Comparison of ENCODE assay signal across 8 cellular contexts in the genomic region with DNA sequence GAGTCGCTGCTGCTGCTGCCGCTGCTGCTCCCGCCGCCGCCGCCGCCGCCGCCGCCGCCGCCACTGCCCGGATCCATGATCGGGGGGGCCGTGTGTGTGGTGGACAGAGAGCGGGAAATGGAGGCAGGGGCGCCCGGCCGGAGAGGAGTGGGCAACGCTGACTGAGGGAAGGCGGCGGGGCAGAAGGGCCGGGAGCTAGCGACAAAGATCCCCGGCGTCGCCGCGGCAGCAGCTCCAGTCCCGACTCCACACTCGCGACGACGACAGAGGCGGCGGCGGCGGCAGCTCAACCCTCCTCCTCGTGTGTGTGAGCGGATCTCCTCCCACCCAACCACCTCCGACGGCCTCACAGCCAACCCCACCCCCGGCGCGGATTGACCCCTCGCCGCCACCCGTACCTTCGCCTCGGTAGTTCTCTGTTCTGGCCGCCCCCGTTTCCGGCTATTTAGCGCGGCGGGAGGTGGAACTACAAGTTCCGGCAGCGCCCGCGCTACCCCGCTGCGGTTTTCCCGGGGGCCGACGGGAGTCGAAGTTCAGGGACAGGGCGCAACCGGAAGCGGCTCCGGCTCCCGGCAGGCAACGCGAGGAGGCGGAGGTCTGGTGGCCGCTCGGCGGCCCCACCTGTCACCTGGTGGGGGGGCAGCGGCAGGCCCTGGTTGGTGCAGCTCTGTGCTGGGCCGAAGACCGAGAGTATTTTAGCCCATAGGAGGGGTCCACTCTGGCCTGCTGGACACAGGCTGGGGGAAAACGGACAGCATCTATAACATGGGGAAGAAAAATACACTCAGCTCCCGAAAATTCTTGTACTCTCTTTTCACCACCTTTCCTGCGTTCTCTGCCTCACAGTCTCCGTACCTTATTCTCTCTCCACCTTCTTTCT. TPM values are rescaled to one million over a fixed set of nuclear protein-coding genes. Genes with fewer than 3 reads are reported as not detected.
DNase-seq lines count a peak whose midpoint lies in the region; ATAC-seq and TF ChIP-seq lines count a peak whose summit lies in the region.

A gene (minus strand): TSS at position 313 of the 880 bp plus-strand sequence. CDS start 236 bp downstream, at position 77.

- under 1% methylated on average over 84 of the region's 84 CpGs for WGBS in prostate gland
- under 1% methylated on average over 84 of the region's 84 CpGs for WGBS in urinary bladder

- in situ Hi-C loops in GM13977 (cut with MboI; ENCODE audit: low pct_unique_long_range_greater_than_20kb, low sequenced_read_pairs, unreplicated experiment) = no loop called here

- no peaks in the 10 kb centered on the region for H3K36me3 Mint-ChIP-seq in T-helper 17 cell (ENCODE audit: low read depth)

- peak; percentile 26 for TF ChIP-seq CTCF in GM13977 (IDR thresholded peaks at IDR 0.05; ENCODE audit: extremely low read depth, insufficient read depth, missing control alignments)
- TF ChIP-seq CTCF in left ventricle myocardium inferior (IDR thresholded peaks at IDR 0.05; ENCODE audit: borderline replicate concordance) = peak; percentile 23
- TF ChIP-seq CTCF in prostate gland (IDR thresholded peaks at IDR 0.05) = peak in 2 of 4 experiments; percentile 60 to 67

- ATAC-seq in HG02884 (IDR thresholded peaks at IDR 0.05; ENCODE audit: unreplicated experiment) = peak; percentile 78
- peak; percentile 86 for ATAC-seq in T-helper 17 cell

- DNase-seq in GM13977 (ENCODE audit: low spot score) = peak; percentile 96
- peak; percentile 87 for DNase-seq in NCI-H1694 treated with DMSO at 0.1 percent for 48 hours (lab: John Stamatoyannopoulos, UW)
- peak; percentile 96 to 99 (median 98) for DNase-seq in T-helper 17 cell
- DNase-seq in amygdala (lab: John Stamatoyannopoulos, UW) = peak; percentile 75 to 99 (median 97)
- DNase-seq in left ventricle myocardium inferior = peak; percentile 100
- peak; percentile 98 for DNase-seq in prostate gland (ENCODE audit: low spot score)

- H3K4me3 ChIP-seq in left ventricle myocardium inferior (peak within 1 kb of the TSS; percentile 97), prostate gland (peak within 1 kb of the TSS; percentile 90 to 94), urinary bladder (ENCODE audit: low read depth, low read length) (peak within 1 kb of the TSS; percentile 97)

- peaks cover 52% of the 10 kb centered on the region for H3K4me1 ChIP-seq in left ventricle myocardium inferior
- H3K4me1 ChIP-seq in prostate gland (replicated peaks) = peaks cover 2% of the 10 kb centered on the region
- H3K4me1 ChIP-seq in urinary bladder (ENCODE audit: insufficient read depth) = peaks cover 2% of the 10 kb centered on the region

- peak within 1 kb of the TSS; percentile 98 for H3K27ac ChIP-seq in left ventricle myocardium inferior (replicated peaks)
- H3K27ac ChIP-seq in prostate gland = peak within 1 kb of the TSS; percentile 90 to 97
- peak within 1 kb of the TSS; percentile 99 for H3K27ac ChIP-seq in urinary bladder (ENCODE audit: low read depth)

- H3K27me3 Mint-ChIP-seq in T-helper 17 cell = no peaks in the 10 kb centered on the region

- H3K9me3 ChIP-seq in T-helper 17 cell (ENCODE audit: control insufficient read depth, low read length, poor library complexity, severe bottlenecking) = no peaks in the 10 kb centered on the region
- no peaks in the 10 kb centered on the region for H3K9me3 ChIP-seq in left ventricle myocardium inferior (replicated peaks)
- H3K9me3 ChIP-seq in prostate gland = no peaks in the 10 kb centered on the region

- peak within 1 kb of the TSS; percentile 96 for H3K4me3 Mint-ChIP-seq in T-helper 17 cell

- no peaks in the 10 kb centered on the region for H3K36me3 ChIP-seq in left ventricle myocardium inferior
- no peaks in the 10 kb centered on the region for H3K36me3 ChIP-seq in prostate gland
- H3K36me3 ChIP-seq in urinary bladder (ENCODE audit: insufficient read depth) = no peaks in the 10 kb centered on the region

- peak within 1 kb of the TSS; percentile 97 for H3K27ac Mint-ChIP-seq in T-helper 17 cell

- H3K27me3 ChIP-seq in left ventricle myocardium inferior (ENCODE audit: low read depth) (peaks cover 5% of the 10 kb centered on the region), prostate gland (replicated peaks; ENCODE audit: insufficient read depth) (no peaks in the 10 kb centered on the region)

- TF ChIP-seq POLR2A in prostate gland (IDR thresholded peaks at IDR 0.05) = peak; percentile 93

- peaks cover 30% of the 10 kb centered on the region for H3K4me1 Mint-ChIP-seq in T-helper 17 cell

- intact Hi-C loops in left ventricle myocardium inferior (cut with micrococcal nuclease) = no loop called here
- intact Hi-C loops in prostate gland (cut with DNase I) = loop anchor here (5.0 to 10.0 kb wide), 4 partner anchors 64 to 1171 kb away; a partner anchor contains a TSS

RNA-seq across cellular contexts. Expression of the gene that starts here (rescaled TPM):
- total RNA-seq in T-helper 17 cell (100 to 1,000 TPM; 161 to 203 TPM), left ventricle myocardium inferior (82.3 TPM), prostate gland (10 to 100 TPM; 70.2 to 88.7 TPM), urinary bladder (61.4 TPM)
- polyA plus RNA-seq in urinary bladder = 44.5 TPM

Comparison
In these comparisons a context has a peak if more than half of its experiments do, and no peak if none do; other contexts are left out.
1. Peak in every context shown above with its lines: DNase-seq, ATAC-seq, H3K4me3 ChIP-seq and H3K27ac ChIP-seq.